In the genomic region with DNA sequence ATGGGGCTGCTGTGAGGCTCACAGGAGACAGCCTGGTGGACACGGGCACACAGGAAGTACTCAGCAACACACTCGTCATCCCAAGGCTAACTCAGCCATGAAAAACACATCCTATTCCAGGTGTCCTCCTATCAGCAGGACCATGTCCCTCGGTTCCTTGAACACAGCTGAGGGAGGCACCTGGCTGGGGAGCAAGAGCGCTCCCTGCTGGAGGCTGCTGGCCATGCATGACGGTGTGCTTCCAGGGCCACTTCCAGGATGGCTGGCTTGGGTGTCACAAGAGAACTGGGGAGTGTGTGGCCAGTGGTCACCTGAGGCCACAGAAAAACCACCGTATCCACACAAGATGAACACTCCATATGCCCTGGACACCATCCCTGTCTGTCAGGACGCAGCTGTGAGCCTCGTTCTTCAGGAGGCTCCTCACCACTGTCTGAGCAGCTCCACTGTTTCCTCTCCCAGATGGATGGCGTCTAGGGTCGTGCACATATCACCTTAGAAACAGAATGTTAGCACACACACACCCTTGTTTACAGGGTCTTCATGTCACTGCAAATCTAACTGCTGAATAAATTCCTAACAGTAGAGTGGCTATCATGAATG, we compare ENCODE assay signal across 8 cellular contexts. TPM values are rescaled to one million over a fixed set of nuclear protein-coding genes. Genes with fewer than 3 reads are reported as not detected.
DNase-seq lines count a peak whose midpoint lies in the region; ATAC-seq and TF ChIP-seq lines count a peak whose summit lies in the region.

No MANE protein-coding gene starts in this region.

- DNase-seq in GM06990 (ENCODE audit: extremely low read depth, insufficient read length) (peak; percentile 65), HT1080 (ENCODE audit: low read depth) (peak; percentile 66), SKM-1 treated with dmso at 0.1 percent for 144 hours (lab: John Stamatoyannopoulos, UW; ENCODE audit: unreplicated experiment) (peak; percentile 54), Right ventricle myocardium inferior (ENCODE audit: missing footprints) (peak; percentile 87), pons (ENCODE audit: low spot score) (peak; percentile 85), type B pancreatic cell (ENCODE audit: extremely low spot score, unreplicated experiment) (peak; percentile 83)
- peak; percentile 87 for DNase-seq in activated naive CD8-positive, alpha-beta T cell treated with anti-CD3 and anti-CD28 coated beads, Interleukin-2, amount 10 ng/mL, durations not matched to agents 7 days and 5 days

- no peak overlapping the region for H3K4me3 ChIP-seq in GM06990 (replicated peaks; ENCODE audit: low read depth, low read length)

- intact Hi-C loops in Right ventricle myocardium inferior (cut with DNase I) = loop anchor here (1.0 to 2.0 kb wide), 4 partner anchors 22 to 119 kb away; no protein-coding TSS in a partner anchor

- POLR2A ChIA-PET in activated naive CD8-positive, alpha-beta T cell treated with anti-CD3 and anti-CD28 coated beads, Interleukin-2, amount 10 ng/mL, durations not matched to agents 7 days and 5 days (lab: Charles Lee) = interaction anchor here (1.0 to 2.6 kb wide), 3 partner anchors 69 to 127 kb away, joined by 3 to 9 read pairs (median 5); a partner anchor contains a TSS

- H3K27me3 ChIP-seq in GM06990 (replicated peaks; ENCODE audit: control insufficient read depth, insufficient read depth, low read length) = no peaks in the 10 kb centered on the region

- H3K4me3 Mint-ChIP-seq in activated naive CD8-positive, alpha-beta T cell treated with anti-CD3 and anti-CD28 coated beads, Interleukin-2, amount 10 ng/mL, durations not matched to agents 7 days and 5 days = no peak overlapping the region
- H3K4me3 Mint-ChIP-seq in type B pancreatic cell = no peak overlapping the region

- no peak overlapping the region for H3K27ac Mint-ChIP-seq in activated naive CD8-positive, alpha-beta T cell treated with anti-CD3 and anti-CD28 coated beads, Interleukin-2, amount 10 ng/mL, durations not matched to agents 7 days and 5 days
- H3K27ac Mint-ChIP-seq in type B pancreatic cell = no peak overlapping the region

- peak; percentile 82 for ATAC-seq in activated naive CD8-positive, alpha-beta T cell treated with anti-CD3 and anti-CD28 coated beads, Interleukin-2, amount 10 ng/mL, durations not matched to agents 7 days and 5 days (ENCODE audit: low read depth)
- ATAC-seq in Right ventricle myocardium inferior = peak; percentile 83
- no peak for ATAC-seq in HG02759 (IDR thresholded peaks at IDR 0.05; ENCODE audit: unreplicated experiment)

- H3K4me1 Mint-ChIP-seq in activated naive CD8-positive, alpha-beta T cell treated with anti-CD3 and anti-CD28 coated beads, Interleukin-2, amount 10 ng/mL, durations not matched to agents 7 days and 5 days = peaks cover 24% of the 10 kb centered on the region
- H3K4me1 Mint-ChIP-seq in type B pancreatic cell (ENCODE audit: unreplicated experiment) = peaks cover 4% of the 10 kb centered on the region

- H3K9me3 Mint-ChIP-seq in activated naive CD8-positive, alpha-beta T cell treated with anti-CD3 and anti-CD28 coated beads, Interleukin-2, amount 10 ng/mL, durations not matched to agents 7 days and 5 days = no peaks in the 10 kb centered on the region
- H3K9me3 Mint-ChIP-seq in type B pancreatic cell = no peaks in the 10 kb centered on the region

- TF ChIP-seq CTCF in GM06990 (IDR thresholded peaks at IDR 0.05; ENCODE audit: insufficient read depth, low read length, poor library complexity, severe bottlenecking) (peak; percentile 99), type B pancreatic cell (conservative IDR thresholded peaks at IDR 0.05) (peak; percentile 94)

- H3K27me3 Mint-ChIP-seq in activated naive CD8-positive, alpha-beta T cell treated with anti-CD3 and anti-CD28 coated beads, Interleukin-2, amount 10 ng/mL, durations not matched to agents 7 days and 5 days = no peaks in the 10 kb centered on the region
- H3K27me3 Mint-ChIP-seq in type B pancreatic cell = no peaks in the 10 kb centered on the region

- no peaks in the 10 kb centered on the region; the same call in 1 of the 2 replicates for H3K36me3 ChIP-seq in GM06990 (ENCODE audit: control insufficient read depth, insufficient read depth, low read length)

- peaks cover 21% of the 10 kb centered on the region for H3K36me3 Mint-ChIP-seq in activated naive CD8-positive, alpha-beta T cell treated with anti-CD3 and anti-CD28 coated beads, Interleukin-2, amount 10 ng/mL, durations not matched to agents 7 days and 5 days
- H3K36me3 Mint-ChIP-seq in type B pancreatic cell = peaks cover 5% of the 10 kb centered on the region

RNA-seq across cellular contexts. Expression of a gene that starts 31.0 kb away (rescaled TPM):
- 26.0 and 31.3 TPM in 2 replicates for total RNA-seq in HT1080 (2014; rRNA removed; shearing (Covaris generic))
- 17.3 and 19.4 TPM in 2 replicates for polyA plus RNA-seq in HT1080 (2015; cell fraction: cytosol; rRNA removed)
- polyA plus RNA-seq in HT1080 (2015; cell fraction: nucleus; rRNA removed) = 19.2 and 20.0 TPM in 2 replicates
- 10 to 100 TPM; 20.8 to 22.4 TPM for total RNA-seq in activated naive CD8-positive, alpha-beta T cell treated with anti-CD3 and anti-CD28 coated beads, Interleukin-2, amount 10 ng/mL, durations not matched to agents 7 days and 5 days
- total RNA-seq in Right ventricle myocardium inferior = 1.7 TPM
- 10.5 and 19.1 TPM in 2 replicates for total RNA-seq in type B pancreatic cell (ENCODE audit: low replicate concordance)
